Comparison of ENCODE assay signal across 8 cellular contexts in the genomic region with DNA sequence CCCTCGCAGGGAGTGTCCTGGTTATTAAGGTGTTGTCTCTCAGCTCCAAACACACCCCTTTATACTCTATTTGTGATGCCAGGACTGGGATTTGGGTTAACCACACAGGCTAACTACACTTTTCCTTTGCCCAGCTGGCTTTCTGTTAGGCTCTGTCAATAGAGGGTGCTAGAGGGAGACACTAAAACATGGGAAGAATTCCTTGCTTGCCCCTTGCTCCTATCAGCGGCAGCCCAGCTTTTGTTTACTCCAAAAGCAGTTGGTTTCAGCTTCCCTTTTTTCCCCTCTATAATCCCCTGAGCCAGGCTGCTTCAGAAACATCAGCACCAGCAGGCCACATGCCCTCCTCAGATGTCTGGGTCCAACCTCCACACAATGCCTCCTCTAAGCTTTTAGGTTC.
A peak's percentile ranks its signal among the peaks of the same experiment; 100 is the strongest.
DNase-seq lines count a peak whose midpoint lies in the region; ATAC-seq and TF ChIP-seq lines count a peak whose summit lies in the region.

No MANE protein-coding gene starts in this region.

- TF ChIP-seq CTCF in epithelial cell of proximal tubule (conservative IDR thresholded peaks at IDR 0.05; ENCODE audit: low read depth, low read length), result peak; percentile 91

- DNase-seq in NCI-H510A treated with DMSO at 0.1 percent for 48 hours (lab: John Stamatoyannopoulos, UW) (peak; percentile 35), NCI-H510A (lab: John Stamatoyannopoulos, UW) (no peak), NCI-H748 (lab: John Stamatoyannopoulos, UW; ENCODE audit: unreplicated experiment) (peak; percentile 91), epithelial cell of proximal tubule (ENCODE audit: low read depth) (peak; percentile 12), renal cortical epithelial cell (ENCODE audit: low read depth) (peak; percentile 63), HUDEP-2 (lab: John Stamatoyannopoulos, UW; ENCODE audit: unreplicated experiment in 76 of 76) (no peak)

- H3K4me3 ChIP-seq in epithelial cell of proximal tubule (ENCODE audit: low read depth, low read length), result no peak overlapping the region

- no peak for ATAC-seq in GM21619 (IDR thresholded peaks at IDR 0.05; ENCODE audit: unreplicated experiment)
- ATAC-seq in GM21515 (IDR thresholded peaks at IDR 0.05; ENCODE audit: unreplicated experiment), result no peak

Comparison
In these comparisons a context has a peak if more than half of its experiments do, and no peak if none do; other contexts are left out.
1. DNase-seq: peak in NCI-H510A treated with DMSO at 0.1 percent for 48 hours (single experiment), NCI-H748 (single experiment), epithelial cell of proximal tubule (single experiment) and renal cortical epithelial cell (single experiment); none in NCI-H510A (single experiment) and HUDEP-2 (0 of 76).